In genomic region chr11:68584097-68584496, GRCh38 we compare ENCODE assay signal across 8 cellular contexts.
DNase-seq lines count a peak whose midpoint lies in the region; ATAC-seq and TF ChIP-seq lines count a peak whose summit lies in the region.

No MANE protein-coding gene starts in this region.

- intact Hi-C loops in natural killer cell (cut with micrococcal nuclease) = no loop called here

- ATAC-seq in natural killer cell (peak; percentile 56 to 74 (median 59)), GM19397 (IDR thresholded peaks at IDR 0.05; ENCODE audit: unreplicated experiment) (no peak)

- no peaks in the 10 kb centered on the region for H3K9me3 Mint-ChIP-seq in natural killer cell

- DNase-seq in Daoy (ENCODE audit: low read depth) (peak; percentile 30), Kasumi-1 (lab: John Stamatoyannopoulos, UW) (peak; percentile 62 to 65), ecto neural progenitor cell (ENCODE audit: low spot score) (peak; percentile 76), natural killer cell (peak; percentile 43), superior temporal gyrus (ENCODE audit: extremely low spot score) (peak; percentile 27), GOT3 (lab: John Stamatoyannopoulos, UW) (no peak)
- peak; percentile 76 for DNase-seq in activated CD4-positive, alpha-beta T cell treated with anti-CD3 and anti-CD28 coated beads for 48 hours

- H3K4me1 Mint-ChIP-seq in natural killer cell = peaks cover 19 to 30% of the 10 kb centered on the region in 2 donors

- peak; percentile 68 for TF ChIP-seq CTCF in natural killer cell (IDR thresholded peaks at IDR 0.05)

- peaks cover 10% of the 10 kb centered on the region for H3K36me3 Mint-ChIP-seq in natural killer cell

- no peak overlapping the region for H3K4me3 Mint-ChIP-seq in natural killer cell

- H3K27ac Mint-ChIP-seq in natural killer cell = peak overlapping the region in 1 of 2 donors; percentile 33

- H3K27me3 Mint-ChIP-seq in natural killer cell (ENCODE audit: low read depth in 2 of 2) = no peaks in the 10 kb centered on the region
